ENCODE assay signal across 14 cellular contexts in genomic region chr12:30437044-30437443, GRCh38.
"Had no signal": no experiment of that assay in that cellular context is flagged by ENCODE, and none has a peak within 500 bp of the region (broad histone marks: within the 10 kb centered on the region; RNA-seq: fewer than 3 reads in every experiment).

No MANE protein-coding gene starts in this region.

- H3K27me3 ChIP-seq: cardiac muscle cell, esophagus muscularis mucosa, sigmoid colon had no signal

- H3K36me3 ChIP-seq: cardiac muscle cell, esophagus muscularis mucosa, sigmoid colon had no signal

- DNase-seq: activated CD4-positive, alpha-beta T cell treated with anti-CD3 and anti-CD28 coated beads for 4 hours; activated CD8-positive, alpha-beta memory T cell treated with anti-CD3 and anti-CD28 coated beads, Interleukin-2, amount 50 U/mL, for 48 hours; activated CD8-positive, alpha-beta T cell treated with anti-CD3 and anti-CD28 coated beads, Interleukin-2, amount 10 ng/mL, durations not matched to agents 7 days and 5 days; aorta; hypothalamus; naive thymus-derived CD4-positive, alpha-beta T cell; nucleus accumbens; sigmoid colon; stimulated activated CD4-positive, alpha-beta T cell treated with anti-CD3 and anti-CD28 coated beads, Interleukin-2, amount 100 ng/mL, for 48 hours; stimulated activated naive CD4-positive, alpha-beta T cell treated with Interleukin-2 at 50 U/mL for 16 hours; T1000 had no signal

- H3K9me3 ChIP-seq: esophagus muscularis mucosa, sigmoid colon had no signal

- H3K4me3 ChIP-seq: cardiac muscle cell, esophagus muscularis mucosa, lung, sigmoid colon had no signal

- H3K27ac ChIP-seq: cardiac muscle cell, esophagus muscularis mucosa had no signal

- ATAC-seq: activated CD8-positive, alpha-beta T cell treated with anti-CD3 and anti-CD28 coated beads, Interleukin-2, amount 10 ng/mL, durations not matched to agents 7 days and 5 days; naive thymus-derived CD4-positive, alpha-beta T cell had no signal
